In genomic region chr1:48466594-48466993, GRCh38 we compare ENCODE assay signal across 20 cellular contexts.
"Had no signal": no experiment of that assay in that cellular context is flagged by ENCODE, and none has a peak within 500 bp of the region (broad histone marks: within the 10 kb centered on the region; RNA-seq: fewer than 3 reads in every experiment).

No MANE protein-coding gene starts in this region.

- DNase-seq: dermis blood vessel endothelial cell; dorsolateral prefrontal cortex; effector CD4-positive, alpha-beta T cell; effector memory CD4-positive, alpha-beta T cell; foreskin keratinocyte; heart left ventricle; hypothalamus; immature natural killer cell; islet precursor cell; kidney; kidney glomerular epithelial cell; left colon; left ventricle myocardium superior; lower lobe of right lung; mesenchymal stem cell; mucosa of descending colon had no signal

- H3K4me2 ChIP-seq: hepatocyte had no signal

- H3K4me1 ChIP-seq: foreskin keratinocyte had no signal

- H3K27me3 ChIP-seq: dorsolateral prefrontal cortex, esophagus muscularis mucosa, foreskin keratinocyte, gastroesophageal sphincter, heart left ventricle, hepatocyte had no signal

- H3K36me3 ChIP-seq: esophagus muscularis mucosa, gastroesophageal sphincter, heart left ventricle, lower lobe of right lung had no signal

- H3K9me3 ChIP-seq: esophagus muscularis mucosa, gastroesophageal sphincter, heart left ventricle, lower lobe of right lung, mucosa of descending colon had no signal

- H3K27ac ChIP-seq: coronary artery, foreskin keratinocyte, gastroesophageal sphincter, heart left ventricle, hepatocyte, lower lobe of right lung had no signal

- H3K4me3 ChIP-seq: coronary artery, esophagus muscularis mucosa, gastroesophageal sphincter, heart left ventricle, hepatocyte, lower lobe of right lung, mucosa of descending colon had no signal
